ENCODE assay signal across 25 cellular contexts in the genomic region with DNA sequence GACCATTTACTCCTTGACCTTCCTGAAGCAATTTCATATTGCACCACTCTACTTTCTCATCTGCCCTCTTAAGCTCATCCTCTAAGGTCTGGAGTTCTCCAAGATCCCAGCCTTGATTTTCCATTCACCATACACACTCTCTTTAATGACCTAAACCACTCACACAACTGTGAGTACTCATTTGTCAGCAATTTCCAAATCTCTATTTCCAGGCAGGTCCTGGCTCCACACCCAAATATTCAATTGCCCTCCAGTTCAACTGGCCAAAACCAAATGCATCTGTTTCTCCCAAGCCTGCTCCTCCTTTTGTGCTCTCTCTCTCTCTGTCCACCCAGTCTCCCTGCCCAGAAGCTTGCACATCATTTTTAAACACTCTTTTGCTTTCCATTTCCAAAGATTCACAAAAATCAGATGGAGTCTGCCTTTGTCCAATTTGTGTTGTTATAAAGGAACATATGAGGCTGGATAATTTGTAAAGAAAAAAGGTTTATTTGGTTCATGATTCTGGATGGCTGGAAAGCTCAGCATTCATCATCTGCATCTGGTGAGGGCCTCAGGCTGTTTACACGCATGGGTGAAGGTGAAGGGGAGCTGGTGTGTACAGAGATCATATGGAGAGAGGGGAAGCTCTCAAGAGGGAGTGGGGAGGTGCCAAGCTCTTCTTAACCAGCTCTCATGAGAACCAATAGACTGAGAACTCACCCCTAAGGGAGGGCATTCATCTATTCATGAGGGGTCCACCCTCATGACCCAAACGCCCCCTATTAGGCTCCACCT. TPM values are rescaled to one million over a fixed set of nuclear protein-coding genes. Genes with fewer than 3 reads are reported as not detected.
DNase-seq lines count a peak whose midpoint lies in the region; ATAC-seq and TF ChIP-seq lines count a peak whose summit lies in the region.
"Had no signal": no experiment of that assay in that cellular context is flagged by ENCODE, and none has a peak within 500 bp of the region (broad histone marks: within the 10 kb centered on the region; RNA-seq: fewer than 3 reads in every experiment).

No MANE protein-coding gene starts in this region.

- H4K20me1 ChIP-seq in GM23248 (ENCODE audit: insufficient read depth), result no peaks in the 10 kb centered on the region

- H3K4me3 ChIP-seq in AG10803 (ENCODE audit: low read length), result no peak overlapping the region
- no peak overlapping the region for H3K4me3 ChIP-seq in GM23248
- H3K4me3 ChIP-seq: adrenal gland, HAP-1 had no signal

- H3K9me3 ChIP-seq in GM23248 (ENCODE audit: low read depth), result no peaks in the 10 kb centered on the region
- H3K9me3 ChIP-seq: adrenal gland, HAP-1 had no signal

- no peak overlapping the region for H3K27ac ChIP-seq in GM23248
- H3K27ac ChIP-seq: brain microvascular endothelial cell had no signal

- no peaks in the 10 kb centered on the region for H3K36me3 ChIP-seq in GM23248 (ENCODE audit: low read depth)
- H3K36me3 ChIP-seq: adrenal gland, brain microvascular endothelial cell, HAP-1 had no signal

- H3K4me2 ChIP-seq in GM23248 (ENCODE audit: unreplicated experiment), result no peak overlapping the region

- peaks cover 14% of the 10 kb centered on the region for H3K4me1 ChIP-seq in GM23248 (ENCODE audit: insufficient read depth)
- H3K4me1 ChIP-seq: HAP-1 had no signal

- in situ Hi-C loops in GM23248 (cut with MboI), result no loop called here

- peak; percentile 67 for DNase-seq in AG10803 (ENCODE audit: low read depth)
- peak; percentile 11 for DNase-seq in GM23248
- peak; percentile 85 for DNase-seq in NCI-H69 (lab: John Stamatoyannopoulos, UW)
- DNase-seq in islet precursor cell, result peak; percentile 29
- no peak for DNase-seq in pons (ENCODE audit: low spot score)
- DNase-seq in mucosa of gallbladder (ENCODE audit: low spot score), result no peak
- no peak for DNase-seq in left lobe of liver (ENCODE audit: low spot score)
- DNase-seq: ACHN; activated CD4-positive, alpha-beta memory T cell treated with anti-CD3 and anti-CD28 coated beads, Interleukin-2, amount 10 ng/mL, durations not matched to agents 7 days and 5 days; brain microvascular endothelial cell; effector memory CD8-positive, alpha-beta T cell; glutamatergic neuron; left cardiac atrium; naive thymus-derived CD8-positive, alpha-beta T cell; NCI-H1694; NCI-H524; right cardiac atrium; Right ventricle myocardium superior; stimulated activated CD4-positive, alpha-beta T cell treated with anti-CD3 and anti-CD28 coated beads, Interleukin-15, amount 100 ng/mL, for 24 hours; stimulated activated CD8-positive, alpha-beta memory T cell treated with anti-CD3 and anti-CD28 coated beads, Interleukin-4, amount 100 ng/mL, for 48 hours; substantia nigra had no signal

- 10 to 11% methylated on average over 2 of the region's 2 CpGs for WGBS in GM23248 (ENCODE audit: low coverage in 1 of 2, low lambda C conversion rate in 2 of 2, missing lambda C conversion rate in 2 of 2), 2 experiments

- H3K9ac ChIP-seq in GM23248, result no peak overlapping the region

- TF ChIP-seq CTCF in AG10803 (conservative IDR thresholded peaks at IDR 0.05; ENCODE audit: low read length), result no peak

- no peaks in the 10 kb centered on the region for H3F3A ChIP-seq in GM23248 (ENCODE audit: insufficient read depth)

- H3K9me2 ChIP-seq in GM23248 (ENCODE audit: insufficient read depth), result no peaks in the 10 kb centered on the region

- ATAC-seq in GM21381 (IDR thresholded peaks at IDR 0.05; ENCODE audit: unreplicated experiment), result no peak
- no peak for ATAC-seq in left lobe of liver
- ATAC-seq: effector memory CD8-positive, alpha-beta T cell; esophagus mucosa; left cardiac atrium; naive thymus-derived CD8-positive, alpha-beta T cell; right cardiac atrium had no signal

- H2AFZ ChIP-seq in GM23248, result no peak overlapping the region

- H3K27me3 ChIP-seq in GM23248 (replicated peaks; ENCODE audit: insufficient read depth), result no peaks in the 10 kb centered on the region
- H3K27me3 ChIP-seq: adrenal gland, brain microvascular endothelial cell had no signal

- H3K79me2 ChIP-seq in GM23248 (ENCODE audit: insufficient read depth), result no peaks in the 10 kb centered on the region

RNA-seq across cellular contexts. Expression of a gene that starts 39.8 kb away (rescaled TPM):
- total RNA-seq in GM23248 (2014; rRNA removed; shearing (Covaris generic)), result 6.2 and 6.4 TPM in 2 replicates
- 2.3 and 2.5 TPM in 2 replicates for polyA plus RNA-seq in GM23248 (2016; fragmentation: Nextera tagmentation; extraction: Ambion mirVana)
- total RNA-seq in mucosa of gallbladder (8.1 TPM), left lobe of liver (9.2 TPM)

Comparison
In these comparisons a context has a peak if more than half of its experiments do, and no peak if none do; other contexts are left out.
1. DNase-seq: peak in AG10803 (single experiment), GM23248 (single experiment), NCI-H69 (single experiment) and islet precursor cell (single experiment); none in pons (single experiment), mucosa of gallbladder (single experiment) and left lobe of liver (single experiment).